In genomic region chr10:52499281-52499680, GRCh38 we compare ENCODE assay signal across 20 cellular contexts.
DNase-seq lines count a peak whose midpoint lies in the region; FAIRE-seq and TF ChIP-seq lines count a peak whose summit lies in the region.
"Had no signal": no experiment of that assay in that cellular context is flagged by ENCODE, and none has a peak within 500 bp of the region (broad histone marks: within the 10 kb centered on the region; RNA-seq: fewer than 3 reads in every experiment).

No MANE protein-coding gene starts in this region.

- H3K27ac ChIP-seq in Peyer's patch (no peak overlapping the region), colonic mucosa (no peak overlapping the region), small intestine (ENCODE audit: low read depth in 1 of 2, low read length in 1 of 2) (no peak overlapping the region)
- H3K27ac ChIP-seq: BLaER1 treated with 17β-estradiol and CSF1 and Interleukin-3, amounts not matched to agents 10 nM and 100 nM; GM23248; HL-60 had no signal

- in situ Hi-C loops in GM13976 (cut with MboI; ENCODE audit: low sequenced_read_pairs, unreplicated experiment) = no loop called here

- peak; percentile 16 for DNase-seq in HT-29 (ENCODE audit: low spot score)
- DNase-seq in Peyer's patch = peak in 2 of 3 donors; percentile 49 to 57
- peak; percentile 34 for DNase-seq in colonic mucosa
- peak; percentile 32 for DNase-seq in small intestine
- no peak for DNase-seq in GM13976 (ENCODE audit: low spot score)
- no peak for DNase-seq in posterior cingulate gyrus
- no peak for DNase-seq in NCI-H2081 (lab: John Stamatoyannopoulos, UW)
- DNase-seq: Calu3; CD8-positive, alpha-beta T cell; DND-41; EL; GM23248; IMR-90 had no signal

- intact Hi-C loops in colonic mucosa (cut with DNase I) (no loop called here), posterior cingulate gyrus (cut with DNase I) (no loop called here)

- 39 to 76% (median 58%) methylated on average over 7 of the region's 7 CpGs for WGBS in small intestine, 3 donors

- no peak for TF ChIP-seq CTCF in Peyer's patch (IDR thresholded peaks at IDR 0.05)
- no peak for TF ChIP-seq CTCF in colonic mucosa (IDR thresholded peaks at IDR 0.05)
- no peak for TF ChIP-seq CTCF in GM13976 (IDR thresholded peaks at IDR 0.05; ENCODE audit: borderline replicate concordance, control extremely low read depth, extremely low read depth, insufficient read depth, missing control alignments)

- H3K36me3 ChIP-seq in Peyer's patch = no peaks in the 10 kb centered on the region
- H3K36me3 ChIP-seq in colonic mucosa = no peaks in the 10 kb centered on the region
- no peaks in the 10 kb centered on the region for H3K36me3 ChIP-seq in small intestine (ENCODE audit: control insufficient read depth in 2 of 2, insufficient read depth in 2 of 2, low read length in 2 of 2)
- H3K36me3 ChIP-seq: HAP-1 had no signal

- no peaks in the 10 kb centered on the region for H3K9me3 ChIP-seq in Peyer's patch
- H3K9me3 ChIP-seq in colonic mucosa = no peaks in the 10 kb centered on the region
- H3K9me3 ChIP-seq in small intestine (ENCODE audit: control insufficient read depth, low read depth) = no peaks in the 10 kb centered on the region
- H3K9me3 ChIP-seq: HAP-1 had no signal

- H3K4me1 ChIP-seq in Peyer's patch (no peaks in the 10 kb centered on the region), colonic mucosa (no peaks in the 10 kb centered on the region), small intestine (ENCODE audit: control insufficient read depth in 2 of 2, insufficient read depth in 1 of 2, low read depth in 1 of 2, low read length in 1 of 2) (no peaks in the 10 kb centered on the region)
- H3K4me1 ChIP-seq: BLaER1 treated with 17β-estradiol and CSF1 and Interleukin-3, amounts not matched to agents 10 nM and 100 nM; HAP-1 had no signal

- no peak overlapping the region for H3K4me3 ChIP-seq in Peyer's patch
- H3K4me3 ChIP-seq in colonic mucosa = no peak overlapping the region
- no peak overlapping the region for H3K4me3 ChIP-seq in small intestine (ENCODE audit: low read depth in 1 of 2, low read length in 2 of 2)
- H3K4me3 ChIP-seq: BLaER1 treated with 17β-estradiol and CSF1 and Interleukin-3, amounts not matched to agents 10 nM and 100 nM; GM23248; HAP-1 had no signal

- FAIRE-seq in small intestine (lab: Jason Lieb, UNC) = no peak
- FAIRE-seq: G401.6, GM12891, GM18507, HTR-8/SVneo had no signal

- no peaks in the 10 kb centered on the region for H3K27me3 ChIP-seq in Peyer's patch
- no peaks in the 10 kb centered on the region for H3K27me3 ChIP-seq in colonic mucosa
- no peaks in the 10 kb centered on the region for H3K27me3 ChIP-seq in small intestine (ENCODE audit: control insufficient read depth in 2 of 2, insufficient read depth in 2 of 2, low read length in 2 of 2)
- H3K27me3 ChIP-seq: BLaER1 treated with 17β-estradiol and CSF1 and Interleukin-3, amounts not matched to agents 10 nM and 100 nM had no signal

- no peak for TF ChIP-seq POLR2A in Peyer's patch (IDR thresholded peaks at IDR 0.05)

- no peak overlapping the region for H3K9ac ChIP-seq in colonic mucosa (ENCODE audit: low read depth in 2 of 2, low read length in 2 of 2)
- H3K9ac ChIP-seq: BLaER1 treated with 17β-estradiol and CSF1 and Interleukin-3, amounts not matched to agents 10 nM and 100 nM; GM23248 had no signal

Comparison
In these comparisons a context has a peak if more than half of its experiments do, and no peak if none do; other contexts are left out.
1. DNase-seq: peak in HT-29 (single experiment), Peyer's patch (2 of 3), colonic mucosa (single experiment) and small intestine (single experiment); none in GM13976 (single experiment), posterior cingulate gyrus (0 of 10) and NCI-H2081 (0 of 2).